17 cellular contexts compared by ENCODE assay signal in the genomic region with DNA sequence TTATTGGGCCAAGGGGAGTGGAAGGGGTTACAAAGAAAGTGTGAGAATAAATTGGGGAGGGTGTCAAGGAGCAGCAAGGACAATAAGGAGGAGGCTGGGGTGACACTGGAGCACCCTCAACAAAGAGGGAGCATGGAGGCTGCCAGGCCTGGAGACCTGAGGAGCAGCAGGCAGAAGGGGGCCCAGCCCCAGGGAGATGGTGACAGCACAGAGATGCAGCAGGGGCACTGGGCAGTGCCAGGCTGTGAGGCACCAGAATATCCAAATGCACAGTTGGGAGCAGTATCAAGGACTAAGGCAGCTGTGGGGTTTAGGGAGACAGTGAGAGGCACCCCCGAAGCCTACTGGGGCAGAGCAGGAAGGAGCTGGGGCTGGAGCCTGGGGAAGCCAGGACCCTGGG. TPM values are rescaled to one million over a fixed set of nuclear protein-coding genes. Genes with fewer than 3 reads are reported as not detected.
DNase-seq lines count a peak whose midpoint lies in the region; ATAC-seq and TF ChIP-seq lines count a peak whose summit lies in the region.
"Had no signal": no experiment of that assay in that cellular context is flagged by ENCODE, and none has a peak within 500 bp of the region (broad histone marks: within the 10 kb centered on the region; RNA-seq: fewer than 3 reads in every experiment).

No MANE protein-coding gene starts in this region.

- no peak overlapping the region for H3K56ac ChIP-seq in mesendoderm (ENCODE audit: low read length)

- intact Hi-C loops in cardiac septum (cut with DNase I), result no loop called here
- intact Hi-C loops in right cardiac atrium (cut with DNase I), result no loop called here
- intact Hi-C loops in adrenal gland (cut with DNase I), result no loop called here
- intact Hi-C loops in aorta (cut with DNase I), result no loop called here
- intact Hi-C loops in Caco-2 (cut with micrococcal nuclease; ENCODE audit: unreplicated experiment), result no loop called here

- no peak overlapping the region for H2BK15ac ChIP-seq in mesendoderm (replicated peaks; ENCODE audit: low read depth)

- H3K4me1 ChIP-seq in right cardiac atrium (ENCODE audit: control insufficient read depth, insufficient read depth, low read length), result peaks cover 6% of the 10 kb centered on the region
- H3K4me1 ChIP-seq in adrenal gland (replicated peaks in 1 of 2), result peaks cover 26 to 41% of the 10 kb centered on the region in 2 donors
- H3K4me1 ChIP-seq in mesendoderm (ENCODE audit: control insufficient read depth, low read depth, low read length), result no peaks in the 10 kb centered on the region
- no peaks in the 10 kb centered on the region for H3K4me1 ChIP-seq in aorta (ENCODE audit: control insufficient read depth in 1 of 2, insufficient read depth in 2 of 2, low read length in 2 of 2)
- H3K4me1 ChIP-seq in Caco-2, result peaks cover 6% of the 10 kb centered on the region; the same call in 1 of the 2 replicates

- 95% methylated on average over 1 of the region's 1 CpG for WGBS in right cardiac atrium
- 94 to 100% (median 100%) methylated on average over 1 of the region's 1 CpG for WGBS in adrenal gland, 4 donors
- no CpG with 5 or more reads among the region's 1 CpG for WGBS in mesendoderm (ENCODE audit: extremely low coverage, insufficient coverage, low lambda C conversion rate)
- 92 to 97% methylated on average over 1 of the region's 1 CpG for WGBS in aorta, 2 donors

- H3K4ac ChIP-seq in mesendoderm (ENCODE audit: low read depth, low read length), result no peak overlapping the region

- H3K79me2 ChIP-seq in mesendoderm (ENCODE audit: control insufficient read depth, insufficient read depth, low read length), result no peaks in the 10 kb centered on the region

- H3K4me3 ChIP-seq in right cardiac atrium (ENCODE audit: low read length), result no peak overlapping the region
- no peak overlapping the region for H3K4me3 ChIP-seq in adrenal gland
- no peak overlapping the region for H3K4me3 ChIP-seq in mesendoderm (ENCODE audit: low read length)
- H3K4me3 ChIP-seq in aorta (ENCODE audit: low read length in 2 of 2), result no peak overlapping the region
- H3K4me3 ChIP-seq in Caco-2 (ENCODE audit: low read depth, low read length), result no peak overlapping the region
- H3K4me3 ChIP-seq: BLaER1 treated with 17β-estradiol and CSF1 and Interleukin-3, amounts not matched to agents 10 nM and 100 nM; GM23338 had no signal

- TF ChIP-seq CTCF in adrenal gland (IDR thresholded peaks at IDR 0.05) (no peak), Caco-2 (IDR thresholded peaks at IDR 0.05; ENCODE audit: insufficient read depth in 1 of 2, low read depth in 1 of 2, low read length in 1 of 2, severe bottlenecking in 1 of 2, unreplicated experiment in 1 of 2) (no peak)

- H3K27me3 ChIP-seq in right cardiac atrium (ENCODE audit: control insufficient read depth, insufficient read depth) (no peaks in the 10 kb centered on the region), adrenal gland (no peaks in the 10 kb centered on the region), mesendoderm (ENCODE audit: insufficient read depth, low read length, poor library complexity) (no peaks in the 10 kb centered on the region), aorta (ENCODE audit: control insufficient read depth in 1 of 2, insufficient read depth in 2 of 2, low read length in 1 of 2) (no peaks in the 10 kb centered on the region), Caco-2 (replicated peaks; ENCODE audit: control insufficient read depth, insufficient read depth, low read length) (no peaks in the 10 kb centered on the region)
- H3K27me3 ChIP-seq: BLaER1 treated with 17β-estradiol and CSF1 and Interleukin-3, amounts not matched to agents 10 nM and 100 nM had no signal

- peak overlapping the region; percentile 9 for H3K23ac ChIP-seq in mesendoderm (ENCODE audit: low read length)

- no peak for TF ChIP-seq POLR2A in adrenal gland (IDR thresholded peaks at IDR 0.05)

- H3K9me3 ChIP-seq in right cardiac atrium (ENCODE audit: control insufficient read depth, low read length), result no peaks in the 10 kb centered on the region
- H3K9me3 ChIP-seq in adrenal gland (replicated peaks in 1 of 3), result no peaks in the 10 kb centered on the region
- no peaks in the 10 kb centered on the region for H3K9me3 ChIP-seq in aorta (ENCODE audit: control insufficient read depth, low read length)
- H3K9me3 ChIP-seq in Caco-2, result no peaks in the 10 kb centered on the region
- H3K9me3 ChIP-seq: BLaER1 treated with 17β-estradiol and CSF1 and Interleukin-3, amounts not matched to agents 10 nM and 100 nM had no signal

- H3K27ac Mint-ChIP-seq in Caco-2 (ENCODE audit: unreplicated experiment), result no peak overlapping the region
- H3K27ac Mint-ChIP-seq: CD4-positive, alpha-beta T cell; GM23338 had no signal

- no peak overlapping the region for H2BK120ac ChIP-seq in mesendoderm (ENCODE audit: low read depth, low read length)

- no peak overlapping the region for H3K4me2 ChIP-seq in mesendoderm (ENCODE audit: low read length)
- H3K4me2 ChIP-seq: GM23338 had no signal

- peak; percentile 44 for DNase-seq in cardiac septum (ENCODE audit: low spot score)
- DNase-seq in right cardiac atrium, result no peak
- peak in 1 of 7 donors; percentile 18 for DNase-seq in adrenal gland
- no peak for DNase-seq in mesendoderm
- peak; percentile 26 to 43 for DNase-seq in aorta
- DNase-seq in activated CD8-positive, alpha-beta memory T cell treated with anti-CD3 and anti-CD28 coated beads, Interleukin-2, amount 50 U/mL, for 4 hours, result no peak
- DNase-seq in Caco-2, result no peak
- DNase-seq: ACHN; CD4-positive, alpha-beta T cell; DMS153; DMS79 treated with DMSO at 0.1 percent for 48 hours; EL; H7 had no signal

- no peaks in the 10 kb centered on the region for H3K9me3 Mint-ChIP-seq in Caco-2 (ENCODE audit: unreplicated experiment)
- H3K9me3 Mint-ChIP-seq: CD4-positive, alpha-beta T cell; GM23338 had no signal

- H4K8ac ChIP-seq in mesendoderm (ENCODE audit: low read depth, low read length), result no peak overlapping the region

- no peak overlapping the region for H2AK5ac ChIP-seq in mesendoderm (ENCODE audit: low read length)

- H3K27ac ChIP-seq in right cardiac atrium (ENCODE audit: low read length), result no peak overlapping the region
- peak overlapping the region; percentile 50 to 96 (median 89) for H3K27ac ChIP-seq in adrenal gland
- no peak overlapping the region for H3K27ac ChIP-seq in mesendoderm (ENCODE audit: low read depth, low read length)
- no peak overlapping the region for H3K27ac ChIP-seq in aorta (ENCODE audit: low read depth in 1 of 2, low read length in 2 of 2)
- H3K27ac ChIP-seq: BLaER1 treated with 17β-estradiol and CSF1 and Interleukin-3, amounts not matched to agents 10 nM and 100 nM had no signal

- no peak overlapping the region for H3K18ac ChIP-seq in mesendoderm (ENCODE audit: low read length)

- no peak overlapping the region for H3K9ac ChIP-seq in mesendoderm (ENCODE audit: low read length)
- H3K9ac ChIP-seq: BLaER1 treated with 17β-estradiol and CSF1 and Interleukin-3, amounts not matched to agents 10 nM and 100 nM had no signal

- ATAC-seq in right cardiac atrium (no peak), aorta (ENCODE audit: low FRiP score) (no peak)
- ATAC-seq: GM23338 had no signal

- no peak overlapping the region for H4K5ac ChIP-seq in mesendoderm (ENCODE audit: low read length)

- H2BK5ac ChIP-seq in mesendoderm (ENCODE audit: low read length), result no peak overlapping the region

- no peaks in the 10 kb centered on the region for H3K4me1 Mint-ChIP-seq in Caco-2 (ENCODE audit: low read depth, unreplicated experiment)

- CTCF ChIA-PET in Caco-2 (lab: Charles Lee), result interaction anchor here (1.2 kb wide), 1 partner anchor 24 kb away, joined by 5 read pairs; a partner anchor contains a TSS

- POLR2A ChIA-PET in Caco-2 (lab: Charles Lee), result interaction anchor here (0.5 kb wide), 1 partner anchor 714 kb away, joined by 6 read pairs; no protein-coding TSS in a partner anchor

- no TSS peak for BruUV-seq in Caco-2 (replicated peaks; lab: Mats Ljungman, UMichigan)

- H3K4me3 Mint-ChIP-seq in Caco-2 (ENCODE audit: unreplicated experiment), result no peak overlapping the region
- H3K4me3 Mint-ChIP-seq: CD4-positive, alpha-beta T cell; GM23338 had no signal

- H3K27me3 Mint-ChIP-seq in Caco-2 (ENCODE audit: insufficient read depth, unreplicated experiment), result no peaks in the 10 kb centered on the region
- H3K27me3 Mint-ChIP-seq: CD4-positive, alpha-beta T cell had no signal

- H3K36me3 ChIP-seq in adrenal gland (replicated peaks in 1 of 2), result no peaks in the 10 kb centered on the region
- no peaks in the 10 kb centered on the region for H3K36me3 ChIP-seq in mesendoderm (ENCODE audit: control insufficient read depth, insufficient read depth, low read length)
- no peaks in the 10 kb centered on the region for H3K36me3 ChIP-seq in aorta (ENCODE audit: control insufficient read depth in 1 of 2, insufficient read depth in 2 of 2, low read length in 1 of 2)
- no peaks in the 10 kb centered on the region for H3K36me3 ChIP-seq in Caco-2 (ENCODE audit: control insufficient read depth, insufficient read depth, low read length)
- H3K36me3 ChIP-seq: BLaER1 treated with 17β-estradiol and CSF1 and Interleukin-3, amounts not matched to agents 10 nM and 100 nM had no signal

- no peaks in the 10 kb centered on the region for H3K79me1 ChIP-seq in mesendoderm (ENCODE audit: low read length)

- H3K36me3 Mint-ChIP-seq in Caco-2 (ENCODE audit: insufficient read depth, unreplicated experiment), result no peaks in the 10 kb centered on the region

RNA-seq across cellular contexts. Expression of a gene that starts 19.4 kb away (rescaled TPM):
- total RNA-seq in cardiac septum (154 TPM), right cardiac atrium (100 to 1,000 TPM in 3 of 4 donors, 10 to 100 TPM in 1; 95.7 to 123 (median 110) TPM), adrenal gland (1,000 to 10,000 TPM in 1 of 8 donors, 100 to 1,000 TPM in 7; 233 to 3,700 (median 694) TPM), aorta (10 to 100 TPM; 30.2 to 34.5 TPM), Caco-2 (2022) (53.1 and 60.0 TPM in 2 replicates)
- polyA plus RNA-seq in right cardiac atrium (119 TPM), adrenal gland (100 to 1,000 TPM in 2 of 3 donors, 10 to 100 TPM in 1; 64.9 to 849 (median 387) TPM), aorta (10 to 100 TPM; 14.4 to 16.5 TPM)
- polyA plus RNA-seq in mesendoderm (2013, experiment 1 of 2), result 27.9 TPM
- 28.4 TPM for polyA plus RNA-seq in mesendoderm (2013, experiment 2 of 2)

RNA-seq across cellular contexts. Expression of a gene that starts 24.3 kb away (rescaled TPM):
- total RNA-seq in cardiac septum (1.5 TPM), right cardiac atrium (1 to 10 TPM; 1.0 to 1.4 (median 1.3) TPM), adrenal gland (1 to 10 TPM; 2.9 to 8.4 (median 5.5) TPM), aorta (1 to 10 TPM in 1 of 2 donors, under 1 TPM in 1; 0.91 to 2.1 TPM), Caco-2 (2022) (28.3 and 32.2 TPM in 2 replicates)
- polyA plus RNA-seq in right cardiac atrium (0.75 TPM), adrenal gland (1 to 10 TPM; 2.0 to 6.4 (median 2.8) TPM), aorta (1 to 10 TPM in 1 of 2 donors, under 1 TPM in 1; 0.38 to 1.6 TPM)
- 14.1 TPM for polyA plus RNA-seq in mesendoderm (2013, experiment 1 of 2)
- 13.8 TPM for polyA plus RNA-seq in mesendoderm (2013, experiment 2 of 2)

RNA-seq across cellular contexts. Expression of a gene that starts 46.9 kb away (rescaled TPM):
- total RNA-seq in cardiac septum, result 0.16 TPM
- total RNA-seq in right cardiac atrium, result under 1 TPM; 0.09 to 0.24 (median 0.20) TPM
- polyA plus RNA-seq in right cardiac atrium, result 0.05 TPM
- under 1 TPM in 4 of 8 donors, not detected in 4; under 0.01 to 0.61 (median 0.17) TPM for total RNA-seq in adrenal gland
- polyA plus RNA-seq in adrenal gland, result under 1 TPM in 2 of 3 donors, not detected in 1; 0.34 to 0.56 TPM
- not detected for polyA plus RNA-seq in mesendoderm (2013, experiment 1 of 2)
- polyA plus RNA-seq in mesendoderm (2013, experiment 2 of 2), result 0.01 TPM
- total RNA-seq in aorta, result under 1 TPM; 0.42 to 0.81 TPM
- not detected for polyA plus RNA-seq in aorta
- total RNA-seq in Caco-2 (2022), result not detected in 2 replicates
- total RNA-seq: A172, GM23338, H7, HT-29 had no signal
- polyA plus RNA-seq: GM23338 had no signal

Comparison
In these comparisons a context has a peak if more than half of its experiments do, and no peak if none do; other contexts are left out.
1. DNase-seq: peak in cardiac septum (single experiment) and aorta (2 of 2); none in right cardiac atrium (0 of 3), mesendoderm (single experiment), activated CD8-positive, alpha-beta memory T cell treated with anti-CD3 and anti-CD28 coated beads, Interleukin-2, amount 50 U/mL, for 4 hours (single experiment) and Caco-2 (0 of 2).
2. H3K27ac ChIP-seq: peak in adrenal gland (5 of 5); none in right cardiac atrium (single experiment), mesendoderm (single experiment) and aorta (0 of 2).